Comparison of ENCODE assay signal across 34 cellular contexts in genomic region chr3:122107171-122107570, GRCh38. TPM values are rescaled to one million over a fixed set of nuclear protein-coding genes. Genes with fewer than 3 reads are reported as not detected.
"Had no signal": no experiment of that assay in that cellular context is flagged by ENCODE, and none has a peak within 500 bp of the region (broad histone marks: within the 10 kb centered on the region; RNA-seq: fewer than 3 reads in every experiment).

No MANE protein-coding gene starts in this region.

- ATAC-seq: activated naive CD4-positive, alpha-beta T cell treated with anti-CD3 and anti-CD28 coated beads, Interleukin-2, amount 50 U/mL, for 72 hours; activated naive CD8-positive, alpha-beta T cell treated with anti-CD3 and anti-CD28 coated beads, Interleukin-2, amount 50 U/mL, for 24 hours; activated T-cell treated with anti-CD3 and anti-CD28 coated beads, Interleukin-2, amount 50 U/mL, for 4 hours; activated T-cell treated with anti-CD3 and anti-CD28 coated beads, Interleukin-2, amount 50 U/mL, for 72 hours; activated T-helper 17 cell treated with anti-CD3 and anti-CD28 coated beads, Interleukin-2, amount 50 U/mL, for 72 hours; body of pancreas had no signal

- H3K9me3 ChIP-seq: adrenal gland, ascending aorta, body of pancreas, breast epithelium had no signal

- H3K4me1 ChIP-seq: adrenal gland, ascending aorta, body of pancreas, breast epithelium had no signal

- FAIRE-seq: astrocyte, bronchial epithelial cell had no signal

- H3K27me3 ChIP-seq: adrenal gland, ascending aorta, body of pancreas, brain microvascular endothelial cell, breast epithelium, cardiac muscle cell had no signal

- DNase-seq: activated effector memory CD4-positive, alpha-beta T cell treated with anti-CD3 and anti-CD28 coated beads, Interleukin-2, amount 50 U/mL, for 16 hours; activated effector memory CD4-positive, alpha-beta T cell treated with Interleukin-2 at 50 U/mL for 16 hours; activated gamma-delta T cell; activated gamma-delta T cell treated with Interleukin-2 at 50 U/mL for 16 hours; activated naive CD4-positive, alpha-beta T cell; activated naive CD4-positive, alpha-beta T cell treated with anti-CD3 and anti-CD28 coated beads for 36 hours; activated naive CD4-positive, alpha-beta T cell treated with anti-CD3 and anti-CD28 coated beads, Interleukin-2, amount 10 ng/mL, durations not matched to agents 7 days and 5 days; activated naive CD4-positive, alpha-beta T cell treated with anti-CD3 and anti-CD28 coated beads, Interleukin-2, amount 50 U/mL, for 16 hours; activated naive CD4-positive, alpha-beta T cell treated with Interleukin-2 at 50 U/mL for 16 hours; activated naive CD8-positive, alpha-beta T cell treated with anti-CD3 and anti-CD28 coated beads for 36 hours; activated naive CD8-positive, alpha-beta T cell treated with anti-CD3 and anti-CD28 coated beads, Interleukin-2, amount 10 ng/mL, durations not matched to agents 7 days and 5 days; activated naive CD8-positive, alpha-beta T cell treated with anti-CD3 and anti-CD28 coated beads, Interleukin-2, amount 50 U/mL, for 24 hours; activated T-cell treated with anti-CD3 and anti-CD28 coated beads, Interleukin-2, amount 50 U/mL, for 1 hour; activated T-cell treated with anti-CD3 and anti-CD28 coated beads, Interleukin-2, amount 50 U/mL, for 24 hours; activated T-cell treated with anti-CD3 and anti-CD28 coated beads, Interleukin-2, amount 50 U/mL, for 4 hours; activated T-cell treated with anti-CD3 and anti-CD28 coated beads, Interleukin-2, amount 50 U/mL, for 48 hours; activated T-cell treated with anti-CD3 and anti-CD28 coated beads, Interleukin-2, amount 50 U/mL, for 72 hours; adrenal gland; amniotic stem cell; amygdala; anterior cingulate cortex; aorta; body of pancreas; brain microvascular endothelial cell; caudate nucleus; central memory CD4-positive, alpha-beta T cell; cerebellar nuclear complex had no signal

- H3K4me3 ChIP-seq: adrenal gland, ascending aorta, body of pancreas, breast epithelium, cardiac muscle cell had no signal

- H3K36me3 ChIP-seq: adrenal gland, ascending aorta, brain microvascular endothelial cell, breast epithelium, cardiac muscle cell had no signal

- H3K27ac ChIP-seq: adrenal gland, ascending aorta, brain microvascular endothelial cell, breast epithelium, cardiac muscle cell had no signal

RNA-seq across cellular contexts. Expression of gene CD86, which starts 52.0 kb away (rescaled TPM):
- polyA plus RNA-seq: cardiac muscle cell had no signal
